Comparison of ENCODE assay signal across 30 cellular contexts in the genomic region with DNA sequence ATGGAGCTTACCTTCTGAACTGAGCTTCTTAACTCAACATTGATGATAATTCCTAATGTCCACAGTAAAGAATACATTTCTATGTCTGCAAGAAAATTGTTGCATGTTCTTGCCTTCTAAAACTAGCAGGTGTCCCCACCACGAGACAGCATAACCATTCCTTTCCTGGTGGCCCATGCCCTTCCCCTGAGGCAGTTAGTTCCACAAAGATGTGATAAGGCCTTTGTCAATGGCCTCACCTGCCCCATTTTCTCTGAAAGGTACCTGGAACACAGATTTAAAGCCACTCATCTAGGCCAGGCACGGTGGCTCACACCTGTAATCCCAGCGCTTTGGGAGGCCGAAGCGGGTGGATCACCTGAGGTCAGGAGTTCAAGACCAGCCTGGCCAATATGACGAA. TPM values are rescaled to one million over a fixed set of nuclear protein-coding genes. Genes with fewer than 3 reads are reported as not detected.
"Had no signal": no experiment of that assay in that cellular context is flagged by ENCODE, and none has a peak within 500 bp of the region (broad histone marks: within the 10 kb centered on the region; RNA-seq: fewer than 3 reads in every experiment).

No MANE protein-coding gene starts in this region.

- H3K27ac ChIP-seq: stomach, suprapubic skin, testis, thoracic aorta, thyroid gland, tibial artery, tibial nerve, transverse colon, upper lobe of left lung, upper lobe of right lung, uterus, vagina had no signal

- H3K36me3 ChIP-seq: stomach, suprapubic skin, thoracic aorta, thyroid gland, tibial artery, tibial nerve, transverse colon, upper lobe of left lung, upper lobe of right lung, uterus, vagina had no signal

- DNase-seq: stimulated activated CD4-positive, alpha-beta T cell treated with anti-CD3 and anti-CD28 coated beads, Interleukin-2, amount 100 ng/mL, for 48 hours; stimulated activated CD4-positive, alpha-beta T cell treated with anti-CD3 and anti-CD28 coated beads, Interleukin-4, amount 100 ng/mL, for 1 hour; stimulated activated CD4-positive, alpha-beta T cell treated with anti-CD3 and anti-CD28 coated beads, Interleukin-4, amount 100 ng/mL, for 24 hours; stimulated activated CD4-positive, alpha-beta T cell treated with anti-CD3 and anti-CD28 coated beads, Interleukin-4, amount 100 ng/mL, for 4 hours; stimulated activated CD8-positive, alpha-beta memory T cell treated with anti-CD3 and anti-CD28 coated beads, Interleukin-4, amount 100 ng/mL, for 48 hours; stimulated activated naive B cell treated with anti-CD40 and anti-IgM and Interleukin-4, amounts not matched to agents 10 μg/mL and 1 μg/mL and 100 μg/mL, for 72 hours; stimulated activated naive CD4-positive, alpha-beta T cell; stimulated activated naive CD4-positive, alpha-beta T cell treated with Interleukin-2 at 50 U/mL for 16 hours; stimulated activated naive CD8-positive, alpha-beta T cell treated with anti-CD3 and anti-CD28 coated beads, Interleukin-15, amount 100 ng/mL, for 72 hours; stimulated activated naive CD8-positive, alpha-beta T cell treated with anti-CD3 and anti-CD28 coated beads, Interleukin-15, Interleukin-2, amounts not matched to agents 100 U/mL and 50 U/mL, for 24 hours; stomach; substantia nigra; testis; thyroid gland; tibial artery; transverse colon; upper lobe of left lung; upper lobe of right lung; uterus had no signal

- H3K27me3 ChIP-seq: stomach, suprapubic skin, testis, thyroid gland, tibial artery, tibial nerve, transverse colon, upper lobe of left lung, upper lobe of right lung, uterus, vagina had no signal

- H3K9me3 ChIP-seq: stomach, suprapubic skin, testis, thoracic aorta, thyroid gland, tibial artery, tibial nerve, transverse colon, upper lobe of left lung, upper lobe of right lung, uterus, vagina had no signal

- H3K4me1 ChIP-seq: stomach, suprapubic skin, testis, thyroid gland, tibial artery, tibial nerve, transverse colon, upper lobe of left lung, upper lobe of right lung, uterus, vagina had no signal

- H3K4me3 ChIP-seq: stomach, suprapubic skin, testis, thoracic aorta, thyroid gland, tibial artery, tibial nerve, transverse colon, upper lobe of left lung, upper lobe of right lung, uterus, vagina had no signal

- ATAC-seq: stimulated activated effector memory CD8-positive, alpha-beta T cell treated with anti-CD3 and anti-CD28 coated beads, Interleukin-12 subunit alpha, Interleukin-12 subunit beta, amount 100 ng/mL, for 72 hours; stimulated activated memory B cell treated with anti-CD40 and anti-IgM and Interleukin-4, amounts not matched to agents 10 μg/mL and 1 μg/mL and 100 μg/mL, for 72 hours; stimulated activated naive B cell treated with anti-CD40 and anti-IgM and Interleukin-4, amounts not matched to agents 10 μg/mL and 1 μg/mL and 100 μg/mL, for 72 hours; stimulated activated naive CD8-positive, alpha-beta T cell treated with anti-CD3 and anti-CD28 coated beads, Interleukin-15, amount 100 ng/mL, for 72 hours; stimulated activated naive CD8-positive, alpha-beta T cell treated with anti-CD3 and anti-CD28 coated beads, Interleukin-15, Interleukin-2, amounts not matched to agents 100 U/mL and 50 U/mL, for 24 hours; upper lobe of right lung had no signal

RNA-seq across cellular contexts. Expression of a gene that starts 21.0 kb away (rescaled TPM):
- total RNA-seq: stomach, subcutaneous adipose tissue, temporal lobe, thoracic aorta, thyroid gland, tibial nerve, upper lobe of left lung, upper lobe of right lung, ureter, urinary bladder, uterus, vagina had no signal
- polyA plus RNA-seq: stomach, urinary bladder had no signal

RNA-seq across cellular contexts. Expression of a gene that starts 23.1 kb away (rescaled TPM):
- total RNA-seq: stomach, subcutaneous adipose tissue, suprapubic skin, temporal lobe, thoracic aorta, tibial nerve, upper lobe of right lung, ureter, urinary bladder, vagina had no signal
- polyA plus RNA-seq: stomach had no signal

RNA-seq across cellular contexts. Expression of a gene that starts 44.4 kb away (rescaled TPM):
- total RNA-seq: stomach, subcutaneous adipose tissue, suprapubic skin, temporal lobe, testis, thoracic aorta, thyroid gland, tibial nerve, transverse colon, upper lobe of left lung, upper lobe of right lung, ureter, urinary bladder, uterus, vagina had no signal
- polyA plus RNA-seq: stomach, thymus, urinary bladder had no signal
